In the genomic region with DNA sequence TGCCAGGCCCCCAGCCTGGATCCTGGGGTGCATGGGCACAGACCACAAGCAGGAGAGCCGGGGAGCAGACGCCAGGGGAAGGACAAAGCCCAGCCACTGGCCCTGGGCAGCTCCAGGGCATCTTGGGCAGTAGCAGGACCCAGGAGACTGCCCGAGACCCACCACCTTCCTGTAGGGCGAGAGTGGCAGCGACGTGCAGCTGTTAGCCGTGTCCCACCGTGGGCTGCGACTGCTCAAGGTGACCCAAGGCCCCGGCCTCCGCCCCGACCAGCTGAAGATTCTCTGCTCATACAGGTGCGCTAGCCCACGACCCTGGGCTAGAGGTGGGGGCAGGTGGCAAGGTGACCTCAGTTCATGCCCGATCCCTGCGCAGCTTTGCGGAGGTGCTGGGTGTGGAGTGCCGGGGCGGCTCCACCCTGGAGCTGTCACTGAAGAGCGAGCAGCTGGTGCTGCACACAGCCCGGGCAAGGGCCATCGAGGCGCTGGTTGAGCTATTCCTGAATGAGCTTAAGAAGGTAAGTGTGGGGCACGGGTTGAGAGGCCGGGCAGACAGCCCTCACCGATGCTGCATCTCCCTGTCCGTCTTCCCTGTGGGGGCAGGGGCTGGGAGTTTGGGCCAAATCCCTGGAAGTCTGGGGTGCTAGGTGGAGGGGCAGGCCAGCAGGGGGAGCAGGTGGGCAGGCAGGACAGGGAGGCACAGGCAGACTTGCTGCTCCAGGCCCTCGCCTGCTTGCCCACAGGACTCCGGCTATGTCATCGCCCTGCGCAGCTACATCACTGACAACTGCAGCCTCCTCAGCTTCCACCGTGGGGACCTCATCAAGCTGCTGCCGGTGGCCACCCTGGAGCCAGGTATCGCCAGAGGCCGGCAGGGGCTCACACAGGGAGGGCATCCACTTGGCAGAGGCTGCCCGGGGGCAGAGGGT, we compare ENCODE assay signal across 8 cellular contexts. TPM values are rescaled to one million over a fixed set of nuclear protein-coding genes. Genes with fewer than 3 reads are reported as not detected.
DNase-seq lines count a peak whose midpoint lies in the region; ATAC-seq and TF ChIP-seq lines count a peak whose summit lies in the region.

No MANE protein-coding gene starts in this region.

- no peak for ATAC-seq in GM18502 (IDR thresholded peaks at IDR 0.05; ENCODE audit: poor library complexity, unreplicated experiment)

- H4K20me1 ChIP-seq in OCI-LY3 (ENCODE audit: insufficient read depth, low read length) (no peaks in the 10 kb centered on the region), smooth muscle cell (ENCODE audit: low read depth) (no peaks in the 10 kb centered on the region)

- H3K27me3 ChIP-seq in OCI-LY3 (ENCODE audit: low read depth, low read length), result no peaks in the 10 kb centered on the region
- no peaks in the 10 kb centered on the region for H3K27me3 ChIP-seq in smooth muscle cell (ENCODE audit: low read depth)
- no peaks in the 10 kb centered on the region for H3K27me3 ChIP-seq in suprapubic skin

- no peaks in the 10 kb centered on the region for H3K79me2 ChIP-seq in OCI-LY3 (ENCODE audit: low read length)
- H3K79me2 ChIP-seq in smooth muscle cell (ENCODE audit: low read depth), result no peaks in the 10 kb centered on the region

- DNase-seq in AG08396 (ENCODE audit: low spot score) (peak; percentile 69), GM10248 (ENCODE audit: extremely low spot score) (peak; percentile 59), ecto neural progenitor cell (ENCODE audit: low spot score) (peak; percentile 89), smooth muscle cell (lab: John Stamatoyannopoulos, UW; ENCODE audit: unreplicated experiment) (no peak), suprapubic skin (ENCODE audit: low spot score in 2 of 2) (no peak), NCI-H2029 treated with DMSO at 0.1 percent for 48 hours (lab: John Stamatoyannopoulos, UW) (no peak)

- no peak overlapping the region for H2AFZ ChIP-seq in OCI-LY3 (ENCODE audit: low read depth, low read length)
- no peak overlapping the region for H2AFZ ChIP-seq in smooth muscle cell (ENCODE audit: low read depth)

- POLR2A ChIA-PET in GM10248 (lab: Yijun Ruan, JAX), result interaction anchor here (0.8 to 1.6 kb wide), 2 partner anchors 95 to 128 kb away, joined by 3 to 4 read pairs; no protein-coding TSS in a partner anchor

- no peaks in the 10 kb centered on the region for H3F3A ChIP-seq in smooth muscle cell (ENCODE audit: low read depth)

- no peaks in the 10 kb centered on the region for H3K9me3 ChIP-seq in OCI-LY3 (ENCODE audit: insufficient read depth, low read length)
- H3K9me3 ChIP-seq in smooth muscle cell (replicated peaks; ENCODE audit: low read depth), result no peaks in the 10 kb centered on the region
- H3K9me3 ChIP-seq in suprapubic skin, result no peaks in the 10 kb centered on the region

- H3K4me1 ChIP-seq in OCI-LY3 (ENCODE audit: low read length), result no peaks in the 10 kb centered on the region
- H3K4me1 ChIP-seq in smooth muscle cell (ENCODE audit: low read depth), result no peaks in the 10 kb centered on the region
- H3K4me1 ChIP-seq in suprapubic skin, result no peaks in the 10 kb centered on the region

- TF ChIP-seq POLR2A in suprapubic skin (IDR thresholded peaks at IDR 0.05), result no peak

- CTCF ChIA-PET in GM10248 (lab: Yijun Ruan, JAX), result interaction anchor here (0.8 to 29.8 kb wide), 8 partner anchors 10 to 130 kb away, joined by 3 to 856 read pairs (median 10); a partner anchor contains a TSS

- TF ChIP-seq EP300 in suprapubic skin (IDR thresholded peaks at IDR 0.05), result no peak

- H3K36me3 ChIP-seq in OCI-LY3 (replicated peaks; ENCODE audit: low read depth, low read length) (no peaks in the 10 kb centered on the region), smooth muscle cell (ENCODE audit: low read depth) (no peaks in the 10 kb centered on the region), suprapubic skin (peaks cover 66% of the 10 kb centered on the region)

- H3K9ac ChIP-seq in OCI-LY3 (ENCODE audit: low read length), result no peak overlapping the region
- H3K9ac ChIP-seq in smooth muscle cell (ENCODE audit: low read depth), result no peak overlapping the region

- no peak overlapping the region for H3K4me2 ChIP-seq in OCI-LY3 (ENCODE audit: low read length)
- H3K4me2 ChIP-seq in smooth muscle cell, result no peak overlapping the region

- H3K4me3 ChIP-seq in OCI-LY3 (ENCODE audit: low read length) (no peak overlapping the region), smooth muscle cell (no peak overlapping the region), suprapubic skin (no peak overlapping the region)

- TF ChIP-seq CTCF in GM10248 (IDR thresholded peaks at IDR 0.05; ENCODE audit: control extremely low read depth, extremely low read depth, low read depth, missing control alignments) (peak; percentile 28), OCI-LY3 (IDR thresholded peaks at IDR 0.05; ENCODE audit: low read depth, low read length) (peak; percentile 53), smooth muscle cell (IDR thresholded peaks at IDR 0.05; ENCODE audit: borderline replicate concordance, insufficient read depth, poor library complexity, severe bottlenecking) (peak; percentile 44), suprapubic skin (IDR thresholded peaks at IDR 0.05) (peak in 1 of 2 donors; percentile 28)

- H3K27ac ChIP-seq in OCI-LY3 (ENCODE audit: low read length) (no peak overlapping the region), smooth muscle cell (ENCODE audit: low read depth) (no peak overlapping the region), suprapubic skin (no peak overlapping the region)

- 83% methylated on average over 33 of the region's 36 CpGs for WGBS in smooth muscle cell (ENCODE audit: low lambda C conversion rate)
- 80% methylated on average over 4 of the region's 36 CpGs for WGBS in suprapubic skin

RNA-seq across cellular contexts. Expression of a gene that starts 13.5 kb away (rescaled TPM):
- total RNA-seq in smooth muscle cell (0.13 and 1.7 TPM in 2 replicates), suprapubic skin (10 to 100 TPM in 2 of 4 donors, 1 to 10 TPM in 2; 1.7 to 11.8 (median 8.6) TPM)
- polyA plus RNA-seq in smooth muscle cell, result 0.80 and 1.2 TPM in 2 replicates

RNA-seq across cellular contexts. Expression of a gene that starts 32.2 kb away (rescaled TPM):
- total RNA-seq in smooth muscle cell (10.5 and 14.7 TPM in 2 replicates), suprapubic skin (100 to 1,000 TPM in 1 of 4 donors, 10 to 100 TPM in 3; 28.4 to 126 (median 76.1) TPM)
- 17.5 and 43.9 TPM in 2 replicates for polyA plus RNA-seq in smooth muscle cell

RNA-seq across cellular contexts. Expression of a gene that starts 47.2 kb away (rescaled TPM):
- total RNA-seq in smooth muscle cell (12.5 and 38.2 TPM in 2 replicates), suprapubic skin (100 to 1,000 TPM in 1 of 4 donors, 10 to 100 TPM in 3; 35.3 to 129 (median 63.6) TPM)
- polyA plus RNA-seq in smooth muscle cell, result 15.4 and 15.7 TPM in 2 replicates

RNA-seq across cellular contexts. Expression of a gene that starts 47.4 kb away (rescaled TPM):
- total RNA-seq in smooth muscle cell (75.4 and 87.7 TPM in 2 replicates), suprapubic skin (100 to 1,000 TPM in 1 of 4 donors, 10 to 100 TPM in 3; 67.0 to 104 (median 86.3) TPM)
- polyA plus RNA-seq in smooth muscle cell, result 119 and 135 TPM in 2 replicates

Comparison
In these comparisons a context has a peak if more than half of its experiments do, and no peak if none do; other contexts are left out.
1. DNase-seq: peak in AG08396 (single experiment), GM10248 (single experiment) and ecto neural progenitor cell (single experiment); none in smooth muscle cell (single experiment), suprapubic skin (0 of 2) and NCI-H2029 treated with DMSO at 0.1 percent for 48 hours (single experiment).